In genomic region chr2:148861367-148861766, GRCh38 we compare ENCODE assay signal across 22 cellular contexts. TPM values are rescaled to one million over a fixed set of nuclear protein-coding genes. Genes with fewer than 3 reads are reported as not detected.
"Had no signal": no experiment of that assay in that cellular context is flagged by ENCODE, and none has a peak within 500 bp of the region (broad histone marks: within the 10 kb centered on the region; RNA-seq: fewer than 3 reads in every experiment).

No MANE protein-coding gene starts in this region.

- DNase-seq: activated CD4-positive, alpha-beta memory T cell treated with anti-CD3 and anti-CD28 coated beads, Interleukin-2, amount 10 ng/mL, durations not matched to agents 7 days and 5 days; activated CD4-positive, alpha-beta T cell treated with anti-CD3 and anti-CD28 coated beads for 48 hours; activated CD4-positive, CD25-positive, alpha-beta regulatory T cell; activated effector memory CD4-positive, alpha-beta T cell treated with Interleukin-2 at 50 U/mL for 16 hours; activated naive CD4-positive, alpha-beta T cell treated with anti-CD3 and anti-CD28 coated beads for 36 hours; activated naive CD8-positive, alpha-beta T cell treated with anti-CD3 and anti-CD28 coated beads, Interleukin-2, amount 10 ng/mL, durations not matched to agents 7 days and 5 days; activated T-cell treated with anti-CD3 and anti-CD28 coated beads, Interleukin-2, amount 50 U/mL, for 72 hours; amniotic stem cell; cerebellar nuclear complex; immature natural killer cell; lower lobe of right lung; mesendoderm; mucosa of descending colon; nucleus accumbens; right cardiac atrium; stimulated activated CD4-positive, alpha-beta T cell treated with anti-CD3 and anti-CD28 coated beads, Interleukin-1b, Interleukin-23, amount 100 ng/mL, for 48 hours; stimulated activated naive CD8-positive, alpha-beta T cell treated with anti-CD3 and anti-CD28 coated beads, Interleukin-15, amount 100 ng/mL, for 72 hours; T1000 had no signal

- H2AFZ ChIP-seq: parathyroid adenoma had no signal

- H3K9ac ChIP-seq: parathyroid adenoma had no signal

- H3K4me3 ChIP-seq: lower lobe of right lung, mucosa of descending colon, tibial nerve had no signal

- H3K4me3 Mint-ChIP-seq: activated CD4-positive, alpha-beta memory T cell treated with anti-CD3 and anti-CD28 coated beads, Interleukin-2, amount 10 ng/mL, durations not matched to agents 7 days and 5 days; activated naive CD4-positive, alpha-beta T cell treated with anti-CD3 and anti-CD28 coated beads for 36 hours; activated naive CD8-positive, alpha-beta T cell treated with anti-CD3 and anti-CD28 coated beads, Interleukin-2, amount 10 ng/mL, durations not matched to agents 7 days and 5 days; activated T-cell treated with anti-CD3 and anti-CD28 coated beads, Interleukin-2, amount 50 U/mL, for 72 hours; immature natural killer cell; stimulated activated naive CD8-positive, alpha-beta T cell treated with anti-CD3 and anti-CD28 coated beads, Interleukin-15, amount 100 ng/mL, for 72 hours had no signal

- H3K27me3 ChIP-seq: tibial nerve had no signal

- H3K4me1 Mint-ChIP-seq: activated CD4-positive, alpha-beta memory T cell treated with anti-CD3 and anti-CD28 coated beads, Interleukin-2, amount 10 ng/mL, durations not matched to agents 7 days and 5 days; activated naive CD8-positive, alpha-beta T cell treated with anti-CD3 and anti-CD28 coated beads, Interleukin-2, amount 10 ng/mL, durations not matched to agents 7 days and 5 days; immature natural killer cell; stimulated activated naive CD8-positive, alpha-beta T cell treated with anti-CD3 and anti-CD28 coated beads, Interleukin-15, amount 100 ng/mL, for 72 hours had no signal

- H3K36me3 ChIP-seq: lower lobe of right lung, tibial nerve had no signal

- H3K79me2 ChIP-seq: parathyroid adenoma had no signal

- H3K4me1 ChIP-seq: lower lobe of right lung, parathyroid adenoma had no signal

- H3K36me3 Mint-ChIP-seq: activated naive CD8-positive, alpha-beta T cell treated with anti-CD3 and anti-CD28 coated beads, Interleukin-2, amount 10 ng/mL, durations not matched to agents 7 days and 5 days; immature natural killer cell had no signal

- ATAC-seq: activated T-cell treated with anti-CD3 and anti-CD28 coated beads, Interleukin-2, amount 50 U/mL, for 72 hours; left lobe of liver; lower lobe of right lung; mucosa of descending colon; right cardiac atrium; stimulated activated naive CD8-positive, alpha-beta T cell treated with anti-CD3 and anti-CD28 coated beads, Interleukin-15, amount 100 ng/mL, for 72 hours had no signal

- H3K9me3 ChIP-seq: lower lobe of right lung, mucosa of descending colon, tibial nerve had no signal

- H3K27ac ChIP-seq: lower lobe of right lung, parathyroid adenoma, tibial nerve had no signal

- H3K27ac Mint-ChIP-seq: activated CD4-positive, alpha-beta memory T cell treated with anti-CD3 and anti-CD28 coated beads, Interleukin-2, amount 10 ng/mL, durations not matched to agents 7 days and 5 days; activated naive CD4-positive, alpha-beta T cell treated with anti-CD3 and anti-CD28 coated beads for 36 hours; activated naive CD8-positive, alpha-beta T cell treated with anti-CD3 and anti-CD28 coated beads, Interleukin-2, amount 10 ng/mL, durations not matched to agents 7 days and 5 days; activated T-cell treated with anti-CD3 and anti-CD28 coated beads, Interleukin-2, amount 50 U/mL, for 72 hours; immature natural killer cell; stimulated activated naive CD8-positive, alpha-beta T cell treated with anti-CD3 and anti-CD28 coated beads, Interleukin-15, amount 100 ng/mL, for 72 hours had no signal

- H3K9me3 Mint-ChIP-seq: activated CD4-positive, alpha-beta memory T cell treated with anti-CD3 and anti-CD28 coated beads, Interleukin-2, amount 10 ng/mL, durations not matched to agents 7 days and 5 days; activated naive CD4-positive, alpha-beta T cell treated with anti-CD3 and anti-CD28 coated beads for 36 hours; activated naive CD8-positive, alpha-beta T cell treated with anti-CD3 and anti-CD28 coated beads, Interleukin-2, amount 10 ng/mL, durations not matched to agents 7 days and 5 days; immature natural killer cell; stimulated activated naive CD8-positive, alpha-beta T cell treated with anti-CD3 and anti-CD28 coated beads, Interleukin-15, amount 100 ng/mL, for 72 hours had no signal

RNA-seq across cellular contexts. Expression of gene KIF5C, which starts 13.7 kb away (rescaled TPM):
- total RNA-seq: bronchial epithelial cell had no signal
